Comparison of ENCODE assay signal across 25 cellular contexts in the genomic region with DNA sequence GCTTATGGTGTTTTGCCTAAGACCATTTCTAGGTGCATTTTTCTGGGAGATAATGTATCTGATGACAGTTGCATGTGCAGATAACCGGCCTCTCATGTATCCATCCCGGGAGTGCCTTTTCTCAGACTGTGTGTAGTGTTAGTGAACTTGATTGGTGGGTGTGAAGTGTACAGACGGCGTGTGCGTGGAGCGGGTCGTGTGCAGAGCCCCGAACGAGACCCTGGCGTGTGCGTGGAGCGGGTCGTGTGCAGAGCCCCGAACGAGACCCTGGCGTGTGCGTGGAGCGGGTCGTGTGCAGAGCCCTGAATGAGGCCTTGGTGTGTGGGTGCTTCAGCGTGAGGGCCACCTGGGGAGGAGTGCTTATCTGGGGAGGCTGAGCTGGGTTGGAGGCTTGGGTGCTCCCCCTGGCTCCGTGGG. TPM values are rescaled to one million over a fixed set of nuclear protein-coding genes. Genes with fewer than 3 reads are reported as not detected.
A peak's percentile ranks its signal among the peaks of the same experiment; 100 is the strongest.
DNase-seq lines count a peak whose midpoint lies in the region; ATAC-seq, FAIRE-seq and TF ChIP-seq lines count a peak whose summit lies in the region.
"Had no signal": no experiment of that assay in that cellular context is flagged by ENCODE, and none has a peak within 500 bp of the region (broad histone marks: within the 10 kb centered on the region; RNA-seq: fewer than 3 reads in every experiment).

No MANE protein-coding gene starts in this region.

- H3K36me3 Mint-ChIP-seq in CD4-positive, alpha-beta memory T cell, result peaks cover 16 to 19% of the 10 kb centered on the region in 2 donors
- H3K36me3 Mint-ChIP-seq in nephron progenitor cell (ENCODE audit: low read depth), result peaks cover 21% of the 10 kb centered on the region

- H3K36me3 ChIP-seq in CD4-positive, alpha-beta memory T cell (ENCODE audit: insufficient read depth, low read length), result peaks cover 17% of the 10 kb centered on the region
- peaks cover 32% of the 10 kb centered on the region; the same call in 2 of the 3 replicates for H3K36me3 ChIP-seq in K562 (ENCODE audit: control insufficient read depth, insufficient read depth, low read length)

- ATAC-seq in K562, result peak; percentile 70
- ATAC-seq: activated T-cell treated with anti-CD3 and anti-CD28 coated beads, Interleukin-2, amount 50 U/mL, for 4 hours; right lobe of liver had no signal

- peak overlapping the region; percentile 73 for H3K4me2 ChIP-seq in K562 (ENCODE audit: insufficient read depth, low read length)

- H3K4me1 ChIP-seq in CD4-positive, alpha-beta memory T cell (ENCODE audit: insufficient read depth, low read length), result peaks cover 46% of the 10 kb centered on the region
- peaks cover 28 to 76% of the 10 kb centered on the region in 2 experiments for H3K4me1 ChIP-seq in K562 (replicated peaks in 1 of 2; ENCODE audit: control insufficient read depth in 2 of 2, insufficient read depth in 2 of 2, low read length in 2 of 2)
- H3K4me1 ChIP-seq: right lobe of liver had no signal

- CTCF ChIA-PET in CD4-positive, alpha-beta memory T cell (lab: Charles Lee; ENCODE audit: partially characterized antibody), result no interaction called here
- CTCF ChIA-PET in K562 (lab: Yijun Ruan, JAX; ENCODE audit: low intra/inter-chr PET ratio), result no interaction called here

- FAIRE-seq in K562 (lab: Jason Lieb, UNC), result peak; percentile 95
- FAIRE-seq: RCC 7860 had no signal

- peak overlapping the region in 4 of 7 donors; percentile 5 to 77 (median 30) for H3K27ac Mint-ChIP-seq in CD4-positive, alpha-beta memory T cell
- no peak overlapping the region for H3K27ac Mint-ChIP-seq in nephron progenitor cell

- H3K27me3 ChIP-seq in CD4-positive, alpha-beta memory T cell (ENCODE audit: insufficient read depth, low read length), result no peaks in the 10 kb centered on the region
- no peaks in the 10 kb centered on the region for H3K27me3 ChIP-seq in K562 (ENCODE audit: control insufficient read depth in 2 of 2, insufficient read depth in 2 of 2, low read length in 2 of 2)
- H3K27me3 ChIP-seq: right lobe of liver had no signal

- no peak for TF ChIP-seq CTCF in K562 (IDR thresholded peaks at IDR 0.05 in 2 of 3, conservative IDR thresholded peaks at IDR 0.05 in 1 of 3; ENCODE audit: insufficient read depth in 2 of 3, low read depth in 1 of 3, low read length in 3 of 3)
- no peak for TF ChIP-seq CTCF in nephron progenitor cell (IDR thresholded peaks at IDR 0.05)

- TF ChIP-seq EP300 in K562 (IDR thresholded peaks at IDR 0.05; ENCODE audit: low read length), result peak; percentile 70

- no peak for TF ChIP-seq RAD21 in K562 (CRISPR knock-in tag; conservative IDR thresholded peaks at IDR 0.05 in 1 of 2, IDR thresholded peaks at IDR 0.05 in 1 of 2)

- no peak overlapping the region for H3K4me3 ChIP-seq in CD4-positive, alpha-beta memory T cell (ENCODE audit: low read length in 2 of 2)
- no peak overlapping the region; the same call in 1 of the 2 replicates for H3K4me3 ChIP-seq in K562
- H3K4me3 ChIP-seq: right lobe of liver had no signal

- no peaks in the 10 kb centered on the region for H3K9me1 ChIP-seq in K562 (ENCODE audit: control insufficient read depth, insufficient read depth, low read length)

- no peaks in the 10 kb centered on the region for H3K9me3 Mint-ChIP-seq in CD4-positive, alpha-beta memory T cell
- no peaks in the 10 kb centered on the region for H3K9me3 Mint-ChIP-seq in nephron progenitor cell
- H3K9me3 Mint-ChIP-seq: activated T-cell treated with anti-CD3 and anti-CD28 coated beads, Interleukin-2, amount 50 U/mL, for 4 hours; type B pancreatic cell had no signal

- POLR2A ChIA-PET in CD4-positive, alpha-beta memory T cell (lab: Charles Lee; ENCODE audit: partially characterized antibody), result no interaction called here
- POLR2A ChIA-PET in K562 (lab: Yijun Ruan, JAX), result interaction anchor here (0.7 to 1.8 kb wide), 2 partner anchors 9 to 16 kb away, joined by 3 to 6 read pairs; no protein-coding TSS in a partner anchor

- H3K4me1 Mint-ChIP-seq in CD4-positive, alpha-beta memory T cell, result peaks cover 20 to 65% (median 25%) of the 10 kb centered on the region in 4 donors
- H3K4me1 Mint-ChIP-seq in nephron progenitor cell, result peaks cover 59% of the 10 kb centered on the region

- H3K4me3 Mint-ChIP-seq in CD4-positive, alpha-beta memory T cell, result no peak overlapping the region
- H3K4me3 Mint-ChIP-seq in nephron progenitor cell, result peak overlapping the region; percentile 0
- H3K4me3 Mint-ChIP-seq: activated T-cell treated with anti-CD3 and anti-CD28 coated beads, Interleukin-2, amount 50 U/mL, for 4 hours; type B pancreatic cell had no signal

- H3K27ac ChIP-seq in CD4-positive, alpha-beta memory T cell (ENCODE audit: low read depth, low read length), result no peak overlapping the region
- H3K27ac ChIP-seq in K562 (ENCODE audit: extremely low read depth, low read depth, low read length), result peak overlapping the region; percentile 74
- H3K27ac ChIP-seq: C4-2B, right lobe of liver had no signal

- intact Hi-C loops in CD4-positive, alpha-beta memory T cell (cut with micrococcal nuclease), result loop anchor here (10.0 kb wide), 1 partner anchor 176 kb away; no protein-coding TSS in a partner anchor
- intact Hi-C loops in K562 (cut with micrococcal nuclease), result no loop called here

- TF ChIP-seq POLR2A in K562 (conservative IDR thresholded peaks at IDR 0.05), result no peak

- peak overlapping the region; percentile 42 to 89 for H3K9ac ChIP-seq in K562 (ENCODE audit: insufficient read depth in 1 of 2, low read depth in 2 of 2, low read length in 2 of 2)

- H4K20me1 ChIP-seq in K562 (replicated peaks; ENCODE audit: control insufficient read depth, insufficient read depth, low read length), result no peaks in the 10 kb centered on the region

- H3K27me3 Mint-ChIP-seq in CD4-positive, alpha-beta memory T cell, result no peaks in the 10 kb centered on the region
- peaks cover 3% of the 10 kb centered on the region for H3K27me3 Mint-ChIP-seq in nephron progenitor cell (ENCODE audit: low read depth, poor library complexity)
- H3K27me3 Mint-ChIP-seq: type B pancreatic cell had no signal

- no peak for DNase-seq in CD4-positive, alpha-beta memory T cell
- peak in 53 of 76 experiments; percentile 7 to 84 (median 48) for DNase-seq in HUDEP-2 (lab: John Stamatoyannopoulos, UW; ENCODE audit: unreplicated experiment in 76 of 76)
- peak; percentile 71 to 78 (median 72) for DNase-seq in K562 (ENCODE audit: extremely low read depth in 1 of 4, low spot score in 3 of 4)
- no peak for DNase-seq in nephron progenitor cell
- no peak for DNase-seq in NCI-H510A (lab: John Stamatoyannopoulos, UW)
- DNase-seq in NCI-H2081 (lab: John Stamatoyannopoulos, UW), result no peak
- no peak for DNase-seq in NCI-H2171 treated with DMSO at 0.1 percent for 48 hours (lab: John Stamatoyannopoulos, UW)
- DNase-seq: activated CD4-positive, alpha-beta T cell treated with anti-CD3 and anti-CD28 coated beads for 4 hours; activated naive CD4-positive, alpha-beta T cell; activated T-cell treated with anti-CD3 and anti-CD28 coated beads, Interleukin-2, amount 50 U/mL, for 4 hours; Calu3; effector memory CD4-positive, alpha-beta T cell; head of caudate nucleus; mammary epithelial cell; NCI-H2171; right lobe of liver; stimulated activated CD4-positive, alpha-beta T cell treated with anti-CD3 and anti-CD28 coated beads, Interleukin-2, amount 100 ng/mL, for 48 hours; SW 1271 had no signal

- no peaks in the 10 kb centered on the region for H3K9me3 ChIP-seq in CD4-positive, alpha-beta memory T cell (ENCODE audit: control insufficient read depth in 1 of 2, low read length in 2 of 2)
- H3K9me3 ChIP-seq in K562 (replicated peaks; ENCODE audit: control insufficient read depth, insufficient read depth, low read depth, low read length), result no peaks in the 10 kb centered on the region
- H3K9me3 ChIP-seq: right lobe of liver had no signal

- in situ Hi-C loops in K562 (cut with MboI), result no loop called here

- WGBS in K562 (ENCODE audit: insufficient coverage, low coverage, missing lambda C conversion rate), result 2% methylated on average over 21 of the region's 21 CpGs

- BruUV-seq in K562 (replicated peaks; lab: Mats Ljungman, UMichigan), result no TSS peak

- H3K79me2 ChIP-seq in K562 (ENCODE audit: control insufficient read depth, insufficient read depth, low read length), result peaks cover 30% of the 10 kb centered on the region

- peak overlapping the region; percentile 58 for H2AFZ ChIP-seq in K562 (ENCODE audit: low read depth, low read length)

TF ChIP-seq in K562, 482 proteins besides CTCF, POLR2A, EP300 and RAD21 (continues in another document):
- TF ChIP-seq NR0B1 (IDR thresholded peaks at IDR 0.05; ENCODE audit: partially characterized antibody), result no peak
- TF ChIP-seq NCOA1 (IDR thresholded peaks at IDR 0.05; ENCODE audit: low read depth), result no peak

RNA-seq across cellular contexts. Expression of gene ZNF750, which starts 28.9 kb away (rescaled TPM):
- not detected for total RNA-seq in CD4-positive, alpha-beta memory T cell
- not detected for polyA plus RNA-seq in CD4-positive, alpha-beta memory T cell
- not detected in 2 replicates for total RNA-seq in K562 (2011; cell fraction: chromatin; rRNA removed; ENCODE audit: low replicate concordance)
- not detected in 2 replicates for total RNA-seq in K562 (2011; cell fraction: nucleolus; rRNA removed)
- total RNA-seq in K562 (2011; cell fraction: nucleoplasm; rRNA removed), result not detected in 2 replicates
- total RNA-seq in K562 (2014; rRNA removed) (not detected in 2 replicates), K562 (2014; rRNA removed; fragmentation: Illumina TruSeq; extraction: Trizol) (not detected in 2 replicates), K562 (2015; rRNA removed; fragmentation: Illumina TruSeq; extraction: Trizol) (not detected in 2 replicates), K562 (2021) (not detected in 2 replicates)
- polyA plus RNA-seq in K562 (2011; rRNA removed) (not detected in 2 replicates), K562 (2014; fragmentation: Illumina TruSeq; extraction: Trizol) (not detected in 2 replicates), K562 (2014; fragmentation: Nextera tagmentation; extraction: Ambion mirVana) (not detected), K562 (2014; rRNA removed) (not detected in 2 replicates)
- polyA plus RNA-seq in K562 (2011; cell fraction: cytosol; rRNA removed), result not detected in 2 replicates
- polyA plus RNA-seq in K562 (2011; cell fraction: nucleus; rRNA removed), result not detected in 2 replicates
- 0.07 TPM in 2 replicates for polyA plus RNA-seq in K562 (2012)
- not detected in 2 replicates for polyA minus RNA-seq in K562 (2011; rRNA and poly(A)+ RNA removed)
- polyA minus RNA-seq in K562 (2011; cell fraction: cytosol; rRNA and poly(A)+ RNA removed), result not detected in 2 replicates
- polyA minus RNA-seq in K562 (2011; cell fraction: nucleus; rRNA and poly(A)+ RNA removed), result not detected in 2 replicates
- total RNA-seq: activated T-cell treated with anti-CD3 and anti-CD28 coated beads, Interleukin-2, amount 50 U/mL, for 4 hours; Calu3; Daoy; fibroblast of villous mesenchyme; right lobe of liver; subcutaneous adipose tissue had no signal
- polyA plus RNA-seq: AG04450 had no signal

Comparison
In these comparisons a context has a peak if more than half of its experiments do, and no peak if none do; other contexts are left out.
1. DNase-seq: peak in HUDEP-2 (53 of 76) and K562 (4 of 4); none in CD4-positive, alpha-beta memory T cell (0 of 5), nephron progenitor cell (single experiment), NCI-H510A (single experiment), NCI-H2081 (0 of 2) and NCI-H2171 treated with DMSO at 0.1 percent for 48 hours (single experiment).